In genomic region chr12:122422769-122423257, GRCh38 we compare ENCODE assay signal across 8 cellular contexts. TPM values are rescaled to one million over a fixed set of nuclear protein-coding genes. Genes with fewer than 3 reads are reported as not detected.
A peak's percentile ranks its signal among the peaks of the same experiment; 100 is the strongest.
DNase-seq lines count a peak whose midpoint lies in the region; ATAC-seq and TF ChIP-seq lines count a peak whose summit lies in the region.

No MANE protein-coding gene starts in this region.

- H3K36me3 ChIP-seq in esophagus squamous epithelium (no peaks in the 10 kb centered on the region), neural progenitor cell (no peaks in the 10 kb centered on the region), upper lobe of left lung (no peaks in the 10 kb centered on the region)

- CTCF ChIA-PET in activated CD8-positive, alpha-beta memory T cell treated with anti-CD3 and anti-CD28 coated beads, Interleukin-2, amount 10 ng/mL, durations not matched to agents 7 days and 5 days (lab: Charles Lee), result interaction anchor here (0.8 to 2.9 kb wide), 12 partner anchors 10 to 100 kb away, joined by 3 to 13 read pairs (median 6); partner anchors contain the start of gene ZCCHC8

- no peak for TF ChIP-seq CTCF in esophagus squamous epithelium (IDR thresholded peaks at IDR 0.05)
- TF ChIP-seq CTCF in neural progenitor cell (IDR thresholded peaks at IDR 0.05), result no peak
- no peak for TF ChIP-seq CTCF in upper lobe of left lung (IDR thresholded peaks at IDR 0.05)

- H3K36me3 Mint-ChIP-seq in activated CD8-positive, alpha-beta memory T cell treated with anti-CD3 and anti-CD28 coated beads, Interleukin-2, amount 10 ng/mL, durations not matched to agents 7 days and 5 days, result peaks cover 1% of the 10 kb centered on the region
- H3K36me3 Mint-ChIP-seq in neural progenitor cell, result no peaks in the 10 kb centered on the region

- H3K4me3 Mint-ChIP-seq in activated CD8-positive, alpha-beta memory T cell treated with anti-CD3 and anti-CD28 coated beads, Interleukin-2, amount 10 ng/mL, durations not matched to agents 7 days and 5 days, result peak overlapping the region; percentile 80
- H3K4me3 Mint-ChIP-seq in neural progenitor cell, result peak overlapping the region; percentile 96

- H3K4me3 ChIP-seq in esophagus squamous epithelium (peak overlapping the region; percentile 77 to 100 (median 88)), neural progenitor cell (peak overlapping the region; percentile 48), upper lobe of left lung (peak overlapping the region; percentile 25 to 93 (median 79))

- peaks cover 26% of the 10 kb centered on the region for H3F3A ChIP-seq in neural progenitor cell (ENCODE audit: low read depth)

- no peaks in the 10 kb centered on the region for H3K27me3 Mint-ChIP-seq in activated CD8-positive, alpha-beta memory T cell treated with anti-CD3 and anti-CD28 coated beads, Interleukin-2, amount 10 ng/mL, durations not matched to agents 7 days and 5 days
- peaks cover 3% of the 10 kb centered on the region for H3K27me3 Mint-ChIP-seq in neural progenitor cell (ENCODE audit: insufficient read depth, low read depth)

- peak; percentile 49 for DNase-seq in activated naive CD4-positive, alpha-beta T cell treated with Interleukin-2 at 50 U/mL for 16 hours
- no peak for DNase-seq in activated naive CD4-positive, alpha-beta T cell (lab: John Stamatoyannopoulos, UW)
- DNase-seq in NCI-H146 (lab: John Stamatoyannopoulos, UW), result peak; percentile 52
- DNase-seq in activated CD8-positive, alpha-beta memory T cell treated with anti-CD3 and anti-CD28 coated beads, Interleukin-2, amount 10 ng/mL, durations not matched to agents 7 days and 5 days, result peak; percentile 59
- no peak for DNase-seq in esophagus squamous epithelium (lab: John Stamatoyannopoulos, UW)
- DNase-seq in neural progenitor cell (ENCODE audit: low spot score), result peak; percentile 64
- peak in 1 of 2 donors; percentile 32 for DNase-seq in upper lobe of left lung
- no peak for DNase-seq in NCI-H510A (lab: John Stamatoyannopoulos, UW)

- TF ChIP-seq POLR2A in esophagus squamous epithelium (IDR thresholded peaks at IDR 0.05) (no peak), upper lobe of left lung (IDR thresholded peaks at IDR 0.05) (peak in 1 of 4 donors; percentile 9)

- 0% methylated on average over 5 to 13 of the region's 32 CpGs for WGBS in esophagus squamous epithelium, 2 donors
- 0 to 1% methylated on average over 12 to 26 of the region's 32 CpGs for WGBS in upper lobe of left lung, 2 donors

- no peak for TF ChIP-seq EP300 in upper lobe of left lung (IDR thresholded peaks at IDR 0.05)

- H3K27me3 ChIP-seq in esophagus squamous epithelium, result no peaks in the 10 kb centered on the region
- no peaks in the 10 kb centered on the region for H3K27me3 ChIP-seq in neural progenitor cell
- no peaks in the 10 kb centered on the region for H3K27me3 ChIP-seq in upper lobe of left lung

- peak overlapping the region; percentile 83 for H3K27ac Mint-ChIP-seq in activated CD8-positive, alpha-beta memory T cell treated with anti-CD3 and anti-CD28 coated beads, Interleukin-2, amount 10 ng/mL, durations not matched to agents 7 days and 5 days
- peak overlapping the region; percentile 100 for H3K27ac Mint-ChIP-seq in neural progenitor cell

- intact Hi-C loops in esophagus squamous epithelium (cut with DNase I), result no loop called here

- no peaks in the 10 kb centered on the region for H3K9me3 Mint-ChIP-seq in activated CD8-positive, alpha-beta memory T cell treated with anti-CD3 and anti-CD28 coated beads, Interleukin-2, amount 10 ng/mL, durations not matched to agents 7 days and 5 days (ENCODE audit: low read depth)
- H3K9me3 Mint-ChIP-seq in neural progenitor cell, result no peaks in the 10 kb centered on the region

- no peak for ATAC-seq in activated CD8-positive, alpha-beta memory T cell treated with anti-CD3 and anti-CD28 coated beads, Interleukin-2, amount 10 ng/mL, durations not matched to agents 7 days and 5 days
- ATAC-seq in upper lobe of left lung (ENCODE audit: low FRiP score in 2 of 2), result peak in 1 of 2 donors; percentile 54

- peak overlapping the region; percentile 22 for H2AFZ ChIP-seq in neural progenitor cell (replicated peaks)

- H4K20me1 ChIP-seq in neural progenitor cell (ENCODE audit: low read depth), result peaks cover 2% of the 10 kb centered on the region

- peaks cover 43% of the 10 kb centered on the region for H3K79me2 ChIP-seq in neural progenitor cell (ENCODE audit: low read depth)

- H3K9ac ChIP-seq in neural progenitor cell, result peak overlapping the region; percentile 5

- H3K27ac ChIP-seq in esophagus squamous epithelium (peak overlapping the region; percentile 88 to 100 (median 98)), neural progenitor cell (peak overlapping the region; percentile 92), upper lobe of left lung (peak overlapping the region; percentile 86 to 99 (median 93))

- peak overlapping the region; percentile 75 for H3K4me2 ChIP-seq in neural progenitor cell

- H3K9me3 ChIP-seq in esophagus squamous epithelium (no peaks in the 10 kb centered on the region), neural progenitor cell (ENCODE audit: low read depth) (no peaks in the 10 kb centered on the region), upper lobe of left lung (no peaks in the 10 kb centered on the region)

- H3K4me1 Mint-ChIP-seq in activated CD8-positive, alpha-beta memory T cell treated with anti-CD3 and anti-CD28 coated beads, Interleukin-2, amount 10 ng/mL, durations not matched to agents 7 days and 5 days, result peaks cover 36% of the 10 kb centered on the region
- H3K4me1 Mint-ChIP-seq in neural progenitor cell, result peaks cover 28% of the 10 kb centered on the region

- H3K4me1 ChIP-seq in esophagus squamous epithelium, result peaks cover 8 to 51% (median 31%) of the 10 kb centered on the region in 3 donors
- H3K4me1 ChIP-seq in neural progenitor cell, result peaks cover 12% of the 10 kb centered on the region
- H3K4me1 ChIP-seq in upper lobe of left lung, result peaks cover 25 to 33% (median 29%) of the 10 kb centered on the region in 4 donors

RNA-seq across cellular contexts. Expression of gene CLIP1, which starts 0.3 kb away (rescaled TPM):
- 10 to 100 TPM; 56.2 to 75.7 TPM for total RNA-seq in activated CD8-positive, alpha-beta memory T cell treated with anti-CD3 and anti-CD28 coated beads, Interleukin-2, amount 10 ng/mL, durations not matched to agents 7 days and 5 days
- total RNA-seq in esophagus squamous epithelium (100 to 1,000 TPM in 3 of 4 donors, 10 to 100 TPM in 1; 78.7 to 147 (median 118) TPM), neural progenitor cell (ENCODE audit: low replicate concordance) (38.3 and 50.8 TPM in 2 replicates), upper lobe of left lung (100 to 1,000 TPM in 4 of 6 donors, 10 to 100 TPM in 2; 78.4 to 152 (median 104) TPM)

Comparison
In these comparisons a context has a peak if more than half of its experiments do, and no peak if none do; other contexts are left out.
1. DNase-seq: peak in activated naive CD4-positive, alpha-beta T cell treated with Interleukin-2 at 50 U/mL for 16 hours (single experiment), NCI-H146 (single experiment), activated CD8-positive, alpha-beta memory T cell treated with anti-CD3 and anti-CD28 coated beads, Interleukin-2, amount 10 ng/mL, durations not matched to agents 7 days and 5 days (single experiment) and neural progenitor cell (single experiment); none in activated naive CD4-positive, alpha-beta T cell (0 of 4), esophagus squamous epithelium (single experiment) and NCI-H510A (single experiment).
2. Peak in every context shown above with its lines, with median percentiles within 50 percentile points of each other: H3K27ac ChIP-seq and H3K4me3 ChIP-seq.